1 cellular context compared by ENCODE assay signal in genomic region chr19:11380653-11381534, GRCh38.
TF ChIP-seq lines count a peak whose summit lies in the region.

No MANE protein-coding gene starts in this region.

TF ChIP-seq in HEK293, 187 proteins besides CTCF, POLR2A, EP300 and RAD21 (continued from another document and continues in another):
- TF ChIP-seq ZNF26 (tag by site-specific recombination; IDR thresholded peaks at IDR 0.05) (no peak), ZNF501 (tag by site-specific recombination; IDR thresholded peaks at IDR 0.05) (peak; percentile 29; the same call in 1 of the 2 replicates), ZFP41 (tag by site-specific recombination; IDR thresholded peaks at IDR 0.05; ENCODE audit: borderline replicate concordance) (no peak), ZBTB49 (tag by site-specific recombination; IDR thresholded peaks at IDR 0.05; ENCODE audit: low read depth) (no peak), ZNF530 (tag by site-specific recombination; IDR thresholded peaks at IDR 0.05; ENCODE audit: low read depth) (no peak), SETDB1 (IDR thresholded peaks at IDR 0.05; ENCODE audit: insufficient read length, low read length) (no peak), ZNF341 (tag by site-specific recombination; IDR thresholded peaks at IDR 0.05; ENCODE audit: low read depth) (no peak), ZNF785 (tag by site-specific recombination; IDR thresholded peaks at IDR 0.05) (no peak), ZNF560 (tag by site-specific recombination; IDR thresholded peaks at IDR 0.05; ENCODE audit: borderline replicate concordance) (no peak), ZNF184 (tag by site-specific recombination; IDR thresholded peaks at IDR 0.05) (no peak), ZNF423 (tag by site-specific recombination; IDR thresholded peaks at IDR 0.05) (no peak), ZNF112 (tag by site-specific recombination; IDR thresholded peaks at IDR 0.05) (no peak), ZBTB7A (tag by site-specific recombination; IDR thresholded peaks at IDR 0.05; ENCODE audit: low read depth) (0 out of 2 replicates have a peak, but pooled peaks have one; percentile 47), ZNF2 (tag by site-specific recombination; IDR thresholded peaks at IDR 0.05) (no peak; the same call in 1 of the 2 replicates), ZNF175 (tag by site-specific recombination; IDR thresholded peaks at IDR 0.05) (no peak), ZNF223 (tag by site-specific recombination; IDR thresholded peaks at IDR 0.05) (no peak), ZNF449 (tag by site-specific recombination; IDR thresholded peaks at IDR 0.05) (no peak; the same call in 1 of the 2 replicates), FEZF1 (tag by site-specific recombination; IDR thresholded peaks at IDR 0.05) (no peak), KLF7 (tag by site-specific recombination; IDR thresholded peaks at IDR 0.05; ENCODE audit: borderline replicate concordance) (no peak), ELK4 (IDR thresholded peaks at IDR 0.05; ENCODE audit: borderline replicate concordance, low read depth, low read length) (no peak), SP2 (tag by site-specific recombination; IDR thresholded peaks at IDR 0.05) (peak; percentile 94), ZXDB (tag by site-specific recombination; IDR thresholded peaks at IDR 0.05) (no peak), PATZ1 (tag by site-specific recombination; IDR thresholded peaks at IDR 0.05) (peak; percentile 44; the same call in 1 of the 2 replicates), SP3 (tag by site-specific recombination; IDR thresholded peaks at IDR 0.05) (peak; percentile 85), ZNF404 (tag by site-specific recombination; IDR thresholded peaks at IDR 0.05) (no peak), ZNF792 (tag by site-specific recombination; IDR thresholded peaks at IDR 0.05) (no peak; the same call in 1 of the 2 replicates), ZNF24 (tag by site-specific recombination; IDR thresholded peaks at IDR 0.05) (no peak), ZNF37A (tag by site-specific recombination; IDR thresholded peaks at IDR 0.05) (no peak), ZNF555 (tag by site-specific recombination; conservative IDR thresholded peaks at IDR 0.05) (no peak), ZEB2 (tag by site-specific recombination; IDR thresholded peaks at IDR 0.05) (no peak), TSHZ1 (tag by site-specific recombination; IDR thresholded peaks at IDR 0.05; ENCODE audit: borderline replicate concordance) (no peak; the same call in 1 of the 2 replicates), KLF8 (tag by site-specific recombination; IDR thresholded peaks at IDR 0.05) (no peak), ZNF114 (tag by site-specific recombination; IDR thresholded peaks at IDR 0.05) (no peak), ZFHX2 (tag by site-specific recombination; conservative IDR thresholded peaks at IDR 0.05) (peak; percentile 78), SCRT2 (tag by site-specific recombination; IDR thresholded peaks at IDR 0.05) (no peak; the same call in 1 of the 2 replicates), ZNF521 (tag by site-specific recombination; IDR thresholded peaks at IDR 0.05) (no peak), SP7 (tag by site-specific recombination; IDR thresholded peaks at IDR 0.05) (no peak), ZNF169 (tag by site-specific recombination; IDR thresholded peaks at IDR 0.05) (no peak), ZNF23 (tag by site-specific recombination; IDR thresholded peaks at IDR 0.05; ENCODE audit: borderline replicate concordance) (no peak), ZNF791 (tag by site-specific recombination; IDR thresholded peaks at IDR 0.05) (no peak), ZNF138 (tag by site-specific recombination; IDR thresholded peaks at IDR 0.05; ENCODE audit: borderline replicate concordance) (no peak), ZNF391 (tag by site-specific recombination; IDR thresholded peaks at IDR 0.05; ENCODE audit: borderline replicate concordance, low read depth) (no peak), ZSCAN18 (tag by site-specific recombination; IDR thresholded peaks at IDR 0.05) (no peak), AEBP2 (tag by site-specific recombination; IDR thresholded peaks at IDR 0.05; ENCODE audit: borderline replicate concordance) (no peak), HOXC10 (CRISPR knock-in tag; IDR thresholded peaks at IDR 0.05) (no peak), ZBTB1 (tag by site-specific recombination; IDR thresholded peaks at IDR 0.05) (peak; percentile 14; the same call in 1 of the 2 replicates), ZBTB17 (tag by site-specific recombination; IDR thresholded peaks at IDR 0.05) (peak; percentile 32; the same call in 1 of the 2 replicates), ZNF10 (tag by site-specific recombination; IDR thresholded peaks at IDR 0.05) (0 out of 2 replicates have a peak, but pooled peaks have one; percentile 48), ZBTB26 (tag by site-specific recombination; optimal IDR thresholded peaks at IDR 0.05) (peak; percentile 41), ZNF548 (tag by site-specific recombination; IDR thresholded peaks at IDR 0.05) (no peak), ZSCAN4 (tag by site-specific recombination; IDR thresholded peaks at IDR 0.05) (no peak)
